ENCODE assay signal across 11 cellular contexts in genomic region chr4:90537491-90537890, GRCh38.
"Had no signal": no experiment of that assay in that cellular context is flagged by ENCODE, and none has a peak within 500 bp of the region (broad histone marks: within the 10 kb centered on the region; RNA-seq: fewer than 3 reads in every experiment).

No MANE protein-coding gene starts in this region.

- DNase-seq: activated CD4-positive, alpha-beta T cell treated with anti-CD3 and anti-CD28 coated beads for 48 hours; activated naive CD4-positive, alpha-beta T cell treated with Interleukin-2 at 50 U/mL for 16 hours; hypothalamus; left cardiac atrium; pancreas; small intestine; T-cell had no signal

- H3K4me3 ChIP-seq: lung, pancreas, right atrium auricular region, tibial nerve had no signal

- H3K27ac ChIP-seq: pancreas, right atrium auricular region, tibial nerve had no signal

- H3K36me3 ChIP-seq: pancreas, right atrium auricular region, tibial nerve had no signal

- H3K9me3 ChIP-seq: pancreas, tibial nerve had no signal

- H3K27me3 ChIP-seq: pancreas, right atrium auricular region, tibial nerve had no signal

- H3K4me1 ChIP-seq: pancreas, right atrium auricular region, tibial nerve had no signal

- FAIRE-seq: pancreas, small intestine had no signal

- ATAC-seq: left cardiac atrium; pancreas; stimulated activated effector memory CD8-positive, alpha-beta T cell treated with anti-CD3 and anti-CD28 coated beads, Interleukin-12 subunit alpha, Interleukin-12 subunit beta, amount 100 ng/mL, for 72 hours; T-cell had no signal
